Comparison of ENCODE assay signal across 8 cellular contexts in genomic region chr2:65031341-65032015, GRCh38. TPM values are rescaled to one million over a fixed set of nuclear protein-coding genes. Genes with fewer than 3 reads are reported as not detected.
DNase-seq lines count a peak whose midpoint lies in the region; ATAC-seq and TF ChIP-seq lines count a peak whose summit lies in the region.

No MANE protein-coding gene starts in this region.

- H3K4me3 ChIP-seq in gastroesophageal sphincter (no peak overlapping the region), ovary (no peak overlapping the region)

- H3K4me1 ChIP-seq in gastroesophageal sphincter (no peaks in the 10 kb centered on the region), ovary (ENCODE audit: insufficient read depth) (no peaks in the 10 kb centered on the region)

- no peaks in the 10 kb centered on the region for H3K9me3 Mint-ChIP-seq in stimulated activated naive CD8-positive, alpha-beta T cell treated with anti-CD3 and anti-CD28 coated beads, Interleukin-15, amount 100 ng/mL, for 72 hours

- peak overlapping the region; percentile 15 to 57 for H3K4me3 Mint-ChIP-seq in stimulated activated naive CD8-positive, alpha-beta T cell treated with anti-CD3 and anti-CD28 coated beads, Interleukin-15, amount 100 ng/mL, for 72 hours

- H3K9me3 ChIP-seq in gastroesophageal sphincter, result no peaks in the 10 kb centered on the region
- no peaks in the 10 kb centered on the region for H3K9me3 ChIP-seq in ovary

- no peak for TF ChIP-seq EP300 in gastroesophageal sphincter (IDR thresholded peaks at IDR 0.05)
- no peak for TF ChIP-seq EP300 in ovary (IDR thresholded peaks at IDR 0.05)

- H3K27me3 ChIP-seq in gastroesophageal sphincter (no peaks in the 10 kb centered on the region), ovary (no peaks in the 10 kb centered on the region)

- 62 to 80% methylated on average over 8 of the region's 8 CpGs for WGBS in gastroesophageal sphincter (ENCODE audit: low coverage in 1 of 2), 2 donors
- 58 to 61% (median 58%) methylated on average over 8 of the region's 8 CpGs for WGBS in ovary, 3 donors

- intact Hi-C loops in ovary (cut with DNase I), result no loop called here

- H3K27me3 Mint-ChIP-seq in stimulated activated naive CD8-positive, alpha-beta T cell treated with anti-CD3 and anti-CD28 coated beads, Interleukin-15, amount 100 ng/mL, for 72 hours, result no peaks in the 10 kb centered on the region

- TF ChIP-seq CTCF in gastroesophageal sphincter (IDR thresholded peaks at IDR 0.05) (no peak), ovary (IDR thresholded peaks at IDR 0.05) (no peak)

- peaks cover 21% of the 10 kb centered on the region for H3K4me1 Mint-ChIP-seq in stimulated activated naive CD8-positive, alpha-beta T cell treated with anti-CD3 and anti-CD28 coated beads, Interleukin-15, amount 100 ng/mL, for 72 hours

- TF ChIP-seq POLR2A in gastroesophageal sphincter (IDR thresholded peaks at IDR 0.05) (no peak), ovary (IDR thresholded peaks at IDR 0.05) (no peak)

- H3K27ac ChIP-seq in caudate nucleus (ENCODE audit: low read depth, low read length) (peak overlapping the region; percentile 6), gastroesophageal sphincter (no peak overlapping the region), ovary (no peak overlapping the region)

- DNase-seq in Ammon's horn (ENCODE audit: low spot score) (peak; percentile 73), NCI-H2171 (lab: John Stamatoyannopoulos, UW) (peak; percentile 6), caudate nucleus (lab: John Stamatoyannopoulos, UW) (no peak), ecto neural progenitor cell (ENCODE audit: low spot score) (no peak), ovary (no peak)
- no peak for DNase-seq in stimulated activated naive CD8-positive, alpha-beta T cell treated with anti-CD3 and anti-CD28 coated beads, Interleukin-15, amount 100 ng/mL, for 72 hours

- H3K36me3 ChIP-seq in gastroesophageal sphincter, result no peaks in the 10 kb centered on the region
- H3K36me3 ChIP-seq in ovary, result no peaks in the 10 kb centered on the region

- no peak overlapping the region for H3K27ac Mint-ChIP-seq in stimulated activated naive CD8-positive, alpha-beta T cell treated with anti-CD3 and anti-CD28 coated beads, Interleukin-15, amount 100 ng/mL, for 72 hours

- ATAC-seq in GM19397 (IDR thresholded peaks at IDR 0.05; ENCODE audit: unreplicated experiment) (peak; percentile 49), gastroesophageal sphincter (no peak)
- ATAC-seq in stimulated activated naive CD8-positive, alpha-beta T cell treated with anti-CD3 and anti-CD28 coated beads, Interleukin-15, amount 100 ng/mL, for 72 hours, result peak; percentile 56

RNA-seq across cellular contexts. Expression of gene CEP68, which starts 24.7 kb away (rescaled TPM):
- total RNA-seq in gastroesophageal sphincter (10 to 100 TPM; 26.3 to 48.9 (median 30.3) TPM), ovary (10 to 100 TPM; 13.7 to 31.6 (median 29.9) TPM)
- polyA plus RNA-seq in ovary, result 10 to 100 TPM; 18.2 to 25.4 TPM

RNA-seq across cellular contexts. Expression of gene SLC1A4, which starts 42.3 kb away (rescaled TPM):
- total RNA-seq in gastroesophageal sphincter (10 to 100 TPM in 3 of 4 donors, 1 to 10 TPM in 1; 9.0 to 13.8 (median 11.3) TPM), ovary (10 to 100 TPM in 6 of 7 donors, 1 to 10 TPM in 1; 5.3 to 51.1 (median 20.8) TPM)
- polyA plus RNA-seq in ovary, result 10 to 100 TPM; 21.3 to 25.5 TPM

Comparison
In these comparisons a context has a peak if more than half of its experiments do, and no peak if none do; other contexts are left out.
1. DNase-seq: peak in Ammon's horn (single experiment) and NCI-H2171 (single experiment); none in caudate nucleus (0 of 61), stimulated activated naive CD8-positive, alpha-beta T cell treated with anti-CD3 and anti-CD28 coated beads, Interleukin-15, amount 100 ng/mL, for 72 hours (0 of 2), ecto neural progenitor cell (single experiment) and ovary (0 of 5).